8 cellular contexts compared by ENCODE assay signal in genomic region chr17:28371245-28372202, GRCh38. TPM values are rescaled to one million over a fixed set of nuclear protein-coding genes. Genes with fewer than 3 reads are reported as not detected.
DNase-seq lines count a peak whose midpoint lies in the region; ATAC-seq and TF ChIP-seq lines count a peak whose summit lies in the region.

Gene SARM1 (plus strand): TSS chr17:28371694. CDS start chr17:28372033, 339 bp downstream.

- no peaks in the 10 kb centered on the region for H3K9me3 ChIP-seq in left lung

- intact Hi-C loops in left lung (cut with DNase I): no loop called here

- peaks cover 0 to 37% of the 10 kb centered on the region in 2 donors for H3K27me3 ChIP-seq in left lung

- ATAC-seq in GM18498 (IDR thresholded peaks at IDR 0.05; ENCODE audit: unreplicated experiment) (peak; percentile 82), HG02870 (IDR thresholded peaks at IDR 0.05; ENCODE audit: unreplicated experiment) (peak; percentile 81), left lung (peak; percentile 88)

- DNase-seq in NCI-H2196 (lab: John Stamatoyannopoulos, UW; ENCODE audit: unreplicated experiment): peak; percentile 72
- peak; percentile 90 for DNase-seq in activated CD4-positive, alpha-beta T cell treated with anti-CD3 and anti-CD28 coated beads for 48 hours
- peak; percentile 79 for DNase-seq in choroid plexus epithelial cell (ENCODE audit: low read depth)
- peak; percentile 86 to 91 for DNase-seq in left lung
- peak; percentile 89 for DNase-seq in stimulated activated CD4-positive, alpha-beta T cell treated with anti-CD3 and anti-CD28 coated beads, Interleukin-1b, Interleukin-23, amount 100 ng/mL, for 48 hours
- DNase-seq in SKM-1 treated with dmso at 0.1 percent for 144 hours (lab: John Stamatoyannopoulos, UW; ENCODE audit: unreplicated experiment): no peak

- TF ChIP-seq CTCF in choroid plexus epithelial cell (conservative IDR thresholded peaks at IDR 0.05; ENCODE audit: low read depth, low read length) (no peak), left lung (IDR thresholded peaks at IDR 0.05) (no peak)

- no peaks in the 10 kb centered on the region for H3K36me3 ChIP-seq in left lung

- peak within 1 kb of the TSS; percentile 37 to 58 for H3K27ac ChIP-seq in left lung

- H3K4me1 ChIP-seq in left lung: peaks cover 7 to 32% of the 10 kb centered on the region in 2 donors

- H3K4me3 ChIP-seq in choroid plexus epithelial cell (ENCODE audit: low read depth, low read length) (peak within 1 kb of the TSS; percentile 56), left lung (peak within 1 kb of the TSS; percentile 21 to 49)

RNA-seq across cellular contexts. Expression of gene SARM1, which starts in this region (rescaled TPM):
- total RNA-seq in left lung: 10 to 100 TPM; 12.9 to 19.9 TPM
